In the genomic region with DNA sequence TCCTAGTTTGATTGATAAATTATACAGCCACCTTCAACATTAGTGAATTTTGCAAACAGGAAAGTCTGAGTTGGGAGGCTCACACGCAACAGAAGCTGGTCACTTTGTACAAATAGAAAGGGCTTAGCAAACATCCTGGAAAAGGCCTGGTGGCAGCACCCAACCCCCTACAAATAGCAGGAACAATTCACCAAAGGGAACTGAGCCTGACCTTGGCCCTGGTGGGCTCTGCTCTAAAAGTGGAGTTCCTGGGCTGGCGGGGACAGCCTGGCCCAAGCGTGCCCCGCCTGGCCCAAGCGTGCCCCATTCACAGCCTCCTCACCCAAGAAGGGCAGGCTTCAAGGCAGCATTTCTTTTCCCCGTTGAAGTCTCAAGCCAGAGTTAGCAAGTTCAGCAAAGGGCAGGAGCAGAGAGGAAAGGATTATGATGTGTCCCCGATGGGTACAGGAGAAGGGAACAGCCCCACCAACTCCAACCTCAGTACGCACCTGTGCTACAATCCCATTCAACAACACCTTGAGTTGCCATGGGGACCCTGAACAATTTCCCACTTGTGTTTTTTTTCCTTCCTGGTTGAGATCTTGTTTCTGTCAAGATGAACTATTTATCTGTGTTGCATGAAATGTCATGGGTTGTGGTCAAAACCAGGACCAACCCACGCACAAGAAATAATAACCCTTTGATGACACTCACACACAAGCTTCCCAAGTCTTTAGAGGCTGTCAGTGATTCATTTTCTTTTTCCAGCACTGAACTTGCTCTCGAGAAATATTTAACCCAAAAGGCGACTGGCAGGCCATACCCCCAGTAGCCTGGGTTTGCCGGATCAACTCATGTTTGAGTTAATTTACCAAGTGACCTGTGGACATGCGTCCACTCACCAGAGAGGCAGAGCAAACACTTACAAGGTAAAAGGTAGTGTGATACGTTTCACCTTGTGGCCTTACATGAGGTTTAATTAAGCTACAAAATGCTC, we compare ENCODE assay signal across 14 cellular contexts. TPM values are rescaled to one million over a fixed set of nuclear protein-coding genes. Genes with fewer than 3 reads are reported as not detected.
DNase-seq lines count a peak whose midpoint lies in the region; ATAC-seq, FAIRE-seq and TF ChIP-seq lines count a peak whose summit lies in the region.
"Had no signal": no experiment of that assay in that cellular context is flagged by ENCODE, and none has a peak within 500 bp of the region (broad histone marks: within the 10 kb centered on the region; RNA-seq: fewer than 3 reads in every experiment).

No MANE protein-coding gene starts in this region.

- H3K4me1 Mint-ChIP-seq in CD4-positive, alpha-beta T cell (ENCODE audit: low read depth): peaks cover 93% of the 10 kb centered on the region
- H3K4me1 Mint-ChIP-seq in activated naive CD8-positive, alpha-beta T cell (ENCODE audit: low read depth): peaks cover 93% of the 10 kb centered on the region

- no peaks in the 10 kb centered on the region for H3K27me3 ChIP-seq in CD4-positive, alpha-beta T cell (ENCODE audit: control insufficient read depth, insufficient read depth, low read length)

- TF ChIP-seq CTCF in CD4-positive, alpha-beta T cell (IDR thresholded peaks at IDR 0.05): no peak

- no peak for ATAC-seq in CD4-positive, alpha-beta T cell (ENCODE audit: poor library complexity)
- no peak for ATAC-seq in HG03439 (IDR thresholded peaks at IDR 0.05; ENCODE audit: unreplicated experiment)
- no peak for ATAC-seq in HG02642 (IDR thresholded peaks at IDR 0.05; ENCODE audit: poor library complexity, unreplicated experiment)

- peak in 1 of 10 experiments; percentile 20 for DNase-seq in CD4-positive, alpha-beta T cell
- DNase-seq in GM19239 (ENCODE audit: insufficient read length, low spot score): no peak
- DNase-seq in left kidney (ENCODE audit: low read depth, low spot score): peak; percentile 63
- no peak for DNase-seq in HEK293T (ENCODE audit: extremely low spot score)
- DNase-seq in NCI-H128 (lab: John Stamatoyannopoulos, UW; ENCODE audit: unreplicated experiment): no peak
- DNase-seq: HCEC 1CT; NCI-H1694; NK-92 treated with Interleukin-12 subunit alpha and Interleukin-12 subunit beta, amount 100 ng/mL, for 24 hours had no signal

- POLR2A ChIA-PET in CD4-positive, alpha-beta T cell (lab: Charles Lee): interaction anchor here (0.6 to 5.9 kb wide), 6 partner anchors 8 to 43 kb away, joined by 5 to 74 read pairs (median 8); a partner anchor contains a TSS
- POLR2A ChIA-PET in HEK293T (lab: Yijun Ruan, JAX): interaction anchor here (0.9 kb wide), 1 partner anchor 43 kb away, joined by 4 read pairs; a partner anchor contains a TSS

- H3K36me3 Mint-ChIP-seq in CD4-positive, alpha-beta T cell (ENCODE audit: low read depth): peaks cover 56% of the 10 kb centered on the region
- peaks cover 21% of the 10 kb centered on the region for H3K36me3 Mint-ChIP-seq in activated naive CD8-positive, alpha-beta T cell

- H3K9me3 Mint-ChIP-seq in CD4-positive, alpha-beta T cell: no peaks in the 10 kb centered on the region
- no peaks in the 10 kb centered on the region for H3K9me3 Mint-ChIP-seq in activated naive CD8-positive, alpha-beta T cell (ENCODE audit: low read depth)
- H3K9me3 Mint-ChIP-seq: nephron had no signal

- no peaks in the 10 kb centered on the region for H3K9me3 ChIP-seq in CD4-positive, alpha-beta T cell (ENCODE audit: control insufficient read depth, low read length)

- H3K27me3 Mint-ChIP-seq in CD4-positive, alpha-beta T cell: no peaks in the 10 kb centered on the region
- no peaks in the 10 kb centered on the region for H3K27me3 Mint-ChIP-seq in activated naive CD8-positive, alpha-beta T cell

- intact Hi-C loops in CD4-positive, alpha-beta T cell (cut with DNase I, micrococcal nuclease): no loop called here

- H3K4me3 Mint-ChIP-seq in CD4-positive, alpha-beta T cell: peak overlapping the region; percentile 68
- peak overlapping the region; percentile 83 for H3K4me3 Mint-ChIP-seq in activated naive CD8-positive, alpha-beta T cell
- H3K4me3 Mint-ChIP-seq: CD14-positive monocyte had no signal

- H3K27ac ChIP-seq in CD4-positive, alpha-beta T cell (ENCODE audit: low read depth, low read length): peak overlapping the region; percentile 95

- peak overlapping the region; percentile 99 for H3K27ac Mint-ChIP-seq in CD4-positive, alpha-beta T cell
- peak overlapping the region; percentile 100 for H3K27ac Mint-ChIP-seq in activated naive CD8-positive, alpha-beta T cell

- CTCF ChIA-PET in CD4-positive, alpha-beta T cell (lab: Charles Lee): interaction anchor here (1.0 to 2.5 kb wide), 8 partner anchors 9 to 300 kb away, joined by 3 to 12 read pairs (median 4); a partner anchor contains a TSS
- CTCF ChIA-PET in HEK293T (lab: Yijun Ruan, JAX): interaction anchor here (1.3 kb wide), 1 partner anchor 10 kb away, joined by 5 read pairs; no protein-coding TSS in a partner anchor

- FAIRE-seq in GM19239 (lab: Jason Lieb, UNC): peak; percentile 51
- FAIRE-seq: bronchial epithelial cell had no signal

TF ChIP-seq in HEK293T, 16 proteins besides CTCF, POLR2A, EP300 and RAD21:
- TF ChIP-seq FOXM1 (IDR thresholded peaks at IDR 0.05; ENCODE audit: borderline replicate concordance) (no peak), ELF4 (IDR thresholded peaks at IDR 0.05) (no peak), HDGF (IDR thresholded peaks at IDR 0.05; ENCODE audit: borderline replicate concordance) (no peak), ARNT (IDR thresholded peaks at IDR 0.05) (no peak), TARDBP (IDR thresholded peaks at IDR 0.05) (no peak), BHLHE40 (IDR thresholded peaks at IDR 0.05; ENCODE audit: borderline replicate concordance) (no peak), LEF1 (IDR thresholded peaks at IDR 0.05; ENCODE audit: borderline replicate concordance) (no peak)
TF ChIP-seq in HEK293T: peak in this region for 0.

RNA-seq across cellular contexts. Expression of a gene that starts 43.3 kb away (rescaled TPM):
- total RNA-seq in CD4-positive, alpha-beta T cell: 100 to 1,000 TPM; 132 to 134 TPM
